ENCODE assay signal across 10 cellular contexts in genomic region chr20:25042531-25043498, GRCh38. TPM values are rescaled to one million over a fixed set of nuclear protein-coding genes. Genes with fewer than 3 reads are reported as not detected.
DNase-seq lines count a peak whose midpoint lies in the region; ATAC-seq, FAIRE-seq and TF ChIP-seq lines count a peak whose summit lies in the region.
"Had no signal": no experiment of that assay in that cellular context is flagged by ENCODE, and none has a peak within 500 bp of the region (broad histone marks: within the 10 kb centered on the region; RNA-seq: fewer than 3 reads in every experiment).

No MANE protein-coding gene starts in this region.

- peak; percentile 90 for FAIRE-seq in GM19239 (lab: Jason Lieb, UNC)

- H3K36me3 ChIP-seq in A673 (ENCODE audit: insufficient read depth, low read length, poor library complexity, severe bottlenecking) = no peaks in the 10 kb centered on the region

- BruUV-seq in A673 (replicated peaks; lab: Mats Ljungman, UMichigan) = no TSS peak

- H3K4me3 ChIP-seq in A673 (ENCODE audit: low read depth, low read length, poor library complexity, severe bottlenecking) = no peak overlapping the region

- H3K27ac ChIP-seq in A673 (ENCODE audit: low read depth, low read length, poor library complexity, severe bottlenecking) = no peak overlapping the region

- POLR2A ChIA-PET in A673 (lab: Charles Lee; ENCODE audit: low non-redundant PET) = no interaction called here

- peak; percentile 92 for ATAC-seq in HG03135 (IDR thresholded peaks at IDR 0.05; ENCODE audit: unreplicated experiment)

- H3K9me3 ChIP-seq in A673 (ENCODE audit: low read depth, low read length, poor library complexity, severe bottlenecking) = no peaks in the 10 kb centered on the region

- no peak for TF ChIP-seq CTCF in A673 (conservative IDR thresholded peaks at IDR 0.05; ENCODE audit: low read depth, low read length)

- H3K4me1 ChIP-seq in A673 (ENCODE audit: insufficient read depth, low read length, poor library complexity, severe bottlenecking) = peaks cover 11% of the 10 kb centered on the region

- intact Hi-C loops in A673 (cut with micrococcal nuclease; ENCODE audit: unreplicated experiment) = no loop called here

- CTCF ChIA-PET in A673 (lab: Charles Lee) = no interaction called here

- no peaks in the 10 kb centered on the region for H3K27me3 ChIP-seq in A673 (replicated peaks; ENCODE audit: insufficient read depth, low read depth, low read length, poor library complexity)

- peak; percentile 76 to 88 for DNase-seq in AML-193 (lab: John Stamatoyannopoulos, UW)
- DNase-seq in GM19239 (ENCODE audit: insufficient read length, low spot score) = peak; percentile 88
- DNase-seq in UCSD-AML1 (lab: John Stamatoyannopoulos, UW; ENCODE audit: unreplicated experiment) = peak; percentile 88
- DNase-seq in epidermal melanocyte (ENCODE audit: insufficient read length, low spot score) = peak; percentile 7
- peak; percentile 26 for DNase-seq in stimulated activated CD4-positive, alpha-beta T cell treated with anti-CD3 and anti-CD28 coated beads, Interleukin-4, amount 100 ng/mL, for 24 hours
- no peak for DNase-seq in SW 1271 (lab: John Stamatoyannopoulos, UW)
- DNase-seq in A673 (ENCODE audit: low spot score) = no peak

RNA-seq across cellular contexts. Expression of gene ACSS1, which starts 15.1 kb away (rescaled TPM):
- total RNA-seq in A673 (2021) = 3.9 and 4.9 TPM in 2 replicates

RNA-seq across cellular contexts. Expression of gene VSX1, which starts 39.1 kb away (rescaled TPM):
- not detected in 2 replicates for total RNA-seq in A673 (2021)
- total RNA-seq: Daoy, renal cortical epithelial cell had no signal

RNA-seq across cellular contexts. Expression of gene APMAP, which starts 50.3 kb away (rescaled TPM):
- 67.9 and 70.3 TPM in 2 replicates for total RNA-seq in A673 (2021)

Comparison
In these comparisons a context has a peak if more than half of its experiments do, and no peak if none do; other contexts are left out.
1. DNase-seq: peak in AML-193 (2 of 2), GM19239 (single experiment), UCSD-AML1 (single experiment), epidermal melanocyte (single experiment) and stimulated activated CD4-positive, alpha-beta T cell treated with anti-CD3 and anti-CD28 coated beads, Interleukin-4, amount 100 ng/mL, for 24 hours (single experiment); none in SW 1271 (0 of 2) and A673 (single experiment).